In genomic region chr20:53621482-53622246, GRCh38 we compare ENCODE assay signal across 1 cellular context.
TF ChIP-seq lines count a peak whose summit lies in the region.

No MANE protein-coding gene starts in this region.

TF ChIP-seq in GM12878, 131 proteins besides CTCF, POLR2A, EP300 and RAD21 (continued from another document and continues in another):
- TF ChIP-seq NRF1 (conservative IDR thresholded peaks at IDR 0.05; ENCODE audit: low read depth, low read length) (no peak), ZZZ3 (IDR thresholded peaks at IDR 0.05; ENCODE audit: control insufficient read depth, insufficient read length, low read depth) (no peak), IKZF1 (conservative IDR thresholded peaks at IDR 0.05) (peak; percentile 82), JUND (IDR thresholded peaks at IDR 0.05; ENCODE audit: low read depth, low read length) (no peak), ZNF384 (IDR thresholded peaks at IDR 0.05; ENCODE audit: borderline replicate concordance, low read depth, low read length) (no peak), GATAD2B (conservative IDR thresholded peaks at IDR 0.05; ENCODE audit: low read depth) (no peak), HCFC1 (IDR thresholded peaks at IDR 0.05; ENCODE audit: low read length) (no peak), PAX5 (IDR thresholded peaks at IDR 0.05; ENCODE audit: borderline replicate concordance, low read depth, low read length) (no peak), ZBTB33 (IDR thresholded peaks at IDR 0.05) (no peak), ESRRA (IDR thresholded peaks at IDR 0.05; ENCODE audit: low read length) (no peak), PBX3 (IDR thresholded peaks at IDR 0.05; ENCODE audit: insufficient replicate concordance, low read depth, low read length) (no peak), POU2F2 (IDR thresholded peaks at IDR 0.05; ENCODE audit: borderline replicate concordance, low read depth, low read length) (0 out of 3 replicates have a peak, but pooled peaks have one; percentile 12), ZBTB11 (CRISPR knock-in tag; IDR thresholded peaks at IDR 0.05) (no peak), ZBED1 (IDR thresholded peaks at IDR 0.05; ENCODE audit: borderline replicate concordance) (no peak), STAT1 (conservative IDR thresholded peaks at IDR 0.05) (no peak), NFXL1 (IDR thresholded peaks at IDR 0.05; ENCODE audit: borderline replicate concordance) (peak; percentile 62; the same call in 1 of the 2 replicates), DPF2 (IDR thresholded peaks at IDR 0.05) (peak; percentile 54; the same call in 1 of the 2 replicates), MYB (IDR thresholded peaks at IDR 0.05; ENCODE audit: borderline replicate concordance, low read depth, low read length) (no peak), HDAC6 (IDR thresholded peaks at IDR 0.05; ENCODE audit: unreplicated experiment) (no peak), NBN (IDR thresholded peaks at IDR 0.05) (no peak), CREB1 (IDR thresholded peaks at IDR 0.05; ENCODE audit: low read depth) (no peak), SUPT20H (IDR thresholded peaks at IDR 0.05; ENCODE audit: borderline replicate concordance, control insufficient read depth, low read depth, low read length) (no peak), MTA3 (IDR thresholded peaks at IDR 0.05; ENCODE audit: borderline replicate concordance, low read length) (no peak), SMAD5 (IDR thresholded peaks at IDR 0.05; ENCODE audit: low read depth) (no peak), CEBPZ (IDR thresholded peaks at IDR 0.05; ENCODE audit: low read depth, low read length) (no peak), TCF3 (IDR thresholded peaks at IDR 0.05; ENCODE audit: borderline replicate concordance, insufficient read depth, low read depth, low read length) (no peak), LARP7 (IDR thresholded peaks at IDR 0.05) (no peak), CBX5 (IDR thresholded peaks at IDR 0.05; ENCODE audit: low read depth) (no peak), ELK1 (IDR thresholded peaks at IDR 0.05; ENCODE audit: low read depth, low read length) (no peak), SREBF1 (IDR thresholded peaks at IDR 0.05; ENCODE audit: low read length) (no peak), SRF (IDR thresholded peaks at IDR 0.05; ENCODE audit: low read depth in 2 of 2, low read length in 2 of 2) (no peak), NR2C1 (IDR thresholded peaks at IDR 0.05) (no peak), EZH2 (IDR thresholded peaks at IDR 0.05; ENCODE audit: borderline replicate concordance, control insufficient read depth, low read depth, low read length) (no peak), PAX8 (IDR thresholded peaks at IDR 0.05) (no peak), SMC3 (IDR thresholded peaks at IDR 0.05; ENCODE audit: borderline replicate concordance, low read length) (no peak), MEF2B (IDR thresholded peaks at IDR 0.05; ENCODE audit: partially characterized antibody, poor library complexity, severe bottlenecking) (no peak)
- TF ChIP-seq, protein P1, sequence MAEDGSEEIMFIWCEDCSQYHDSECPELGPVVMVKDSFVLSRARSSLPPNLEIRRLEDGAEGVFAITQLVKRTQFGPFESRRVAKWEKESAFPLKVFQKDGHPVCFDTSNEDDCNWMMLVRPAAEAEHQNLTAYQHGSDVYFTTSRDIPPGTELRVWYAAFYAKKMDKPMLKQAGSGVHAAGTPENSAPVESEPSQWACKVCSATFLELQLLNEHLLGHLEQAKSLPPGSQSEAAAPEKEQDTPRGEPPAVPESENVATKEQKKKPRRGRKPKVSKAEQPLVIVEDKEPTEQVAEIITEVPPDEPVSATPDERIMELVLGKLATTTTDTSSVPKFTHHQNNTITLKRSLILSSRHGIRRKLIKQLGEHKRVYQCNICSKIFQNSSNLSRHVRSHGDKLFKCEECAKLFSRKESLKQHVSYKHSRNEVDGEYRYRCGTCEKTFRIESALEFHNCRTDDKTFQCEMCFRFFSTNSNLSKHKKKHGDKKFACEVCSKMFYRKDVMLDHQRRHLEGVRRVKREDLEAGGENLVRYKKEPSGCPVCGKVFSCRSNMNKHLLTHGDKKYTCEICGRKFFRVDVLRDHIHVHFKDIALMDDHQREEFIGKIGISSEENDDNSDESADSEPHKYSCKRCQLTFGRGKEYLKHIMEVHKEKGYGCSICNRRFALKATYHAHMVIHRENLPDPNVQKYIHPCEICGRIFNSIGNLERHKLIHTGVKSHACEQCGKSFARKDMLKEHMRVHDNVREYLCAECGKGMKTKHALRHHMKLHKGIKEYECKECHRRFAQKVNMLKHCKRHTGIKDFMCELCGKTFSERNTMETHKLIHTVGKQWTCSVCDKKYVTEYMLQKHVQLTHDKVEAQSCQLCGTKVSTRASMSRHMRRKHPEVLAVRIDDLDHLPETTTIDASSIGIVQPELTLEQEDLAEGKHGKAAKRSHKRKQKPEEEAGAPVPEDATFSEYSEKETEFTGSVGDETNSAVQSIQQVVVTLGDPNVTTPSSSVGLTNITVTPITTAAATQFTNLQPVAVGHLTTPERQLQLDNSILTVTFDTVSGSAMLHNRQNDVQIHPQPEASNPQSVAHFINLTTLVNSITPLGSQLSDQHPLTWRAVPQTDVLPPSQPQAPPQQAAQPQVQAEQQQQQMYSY (CRISPR knock-in tag; IDR thresholded peaks at IDR 0.05), result 0 out of 2 replicates have a peak, but pooled peaks have one; percentile 61
- TF ChIP-seq, protein P2, sequence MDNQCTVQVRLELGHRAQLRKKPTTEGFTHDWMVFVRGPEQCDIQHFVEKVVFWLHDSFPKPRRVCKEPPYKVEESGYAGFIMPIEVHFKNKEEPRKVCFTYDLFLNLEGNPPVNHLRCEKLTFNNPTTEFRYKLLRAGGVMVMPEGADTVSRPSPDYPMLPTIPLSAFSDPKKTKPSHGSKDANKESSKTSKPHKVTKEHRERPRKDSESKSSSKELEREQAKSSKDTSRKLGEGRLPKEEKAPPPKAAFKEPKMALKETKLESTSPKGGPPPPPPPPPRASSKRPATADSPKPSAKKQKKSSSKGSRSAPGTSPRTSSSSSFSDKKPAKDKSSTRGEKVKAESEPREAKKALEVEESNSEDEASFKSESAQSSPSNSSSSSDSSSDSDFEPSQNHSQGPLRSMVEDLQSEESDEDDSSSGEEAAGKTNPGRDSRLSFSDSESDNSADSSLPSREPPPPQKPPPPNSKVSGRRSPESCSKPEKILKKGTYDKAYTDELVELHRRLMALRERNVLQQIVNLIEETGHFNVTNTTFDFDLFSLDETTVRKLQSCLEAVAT (IDR thresholded peaks at IDR 0.05), result no peak
- TF ChIP-seq, protein P3, sequence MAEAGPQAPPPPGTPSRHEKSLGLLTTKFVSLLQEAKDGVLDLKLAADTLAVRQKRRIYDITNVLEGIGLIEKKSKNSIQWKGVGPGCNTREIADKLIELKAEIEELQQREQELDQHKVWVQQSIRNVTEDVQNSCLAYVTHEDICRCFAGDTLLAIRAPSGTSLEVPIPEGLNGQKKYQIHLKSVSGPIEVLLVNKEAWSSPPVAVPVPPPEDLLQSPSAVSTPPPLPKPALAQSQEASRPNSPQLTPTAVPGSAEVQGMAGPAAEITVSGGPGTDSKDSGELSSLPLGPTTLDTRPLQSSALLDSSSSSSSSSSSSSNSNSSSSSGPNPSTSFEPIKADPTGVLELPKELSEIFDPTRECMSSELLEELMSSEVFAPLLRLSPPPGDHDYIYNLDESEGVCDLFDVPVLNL (IDR thresholded peaks at IDR 0.05; ENCODE audit: low read depth, low read length), result no peak
- TF ChIP-seq, protein P4, sequence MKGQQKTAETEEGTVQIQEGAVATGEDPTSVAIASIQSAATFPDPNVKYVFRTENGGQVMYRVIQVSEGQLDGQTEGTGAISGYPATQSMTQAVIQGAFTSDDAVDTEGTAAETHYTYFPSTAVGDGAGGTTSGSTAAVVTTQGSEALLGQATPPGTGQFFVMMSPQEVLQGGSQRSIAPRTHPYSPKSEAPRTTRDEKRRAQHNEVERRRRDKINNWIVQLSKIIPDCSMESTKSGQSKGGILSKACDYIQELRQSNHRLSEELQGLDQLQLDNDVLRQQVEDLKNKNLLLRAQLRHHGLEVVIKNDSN (IDR thresholded peaks at IDR 0.05; ENCODE audit: borderline replicate concordance, extremely low read length, insufficient read depth, low read depth, low read length), result no peak
- TF ChIP-seq, protein P5, sequence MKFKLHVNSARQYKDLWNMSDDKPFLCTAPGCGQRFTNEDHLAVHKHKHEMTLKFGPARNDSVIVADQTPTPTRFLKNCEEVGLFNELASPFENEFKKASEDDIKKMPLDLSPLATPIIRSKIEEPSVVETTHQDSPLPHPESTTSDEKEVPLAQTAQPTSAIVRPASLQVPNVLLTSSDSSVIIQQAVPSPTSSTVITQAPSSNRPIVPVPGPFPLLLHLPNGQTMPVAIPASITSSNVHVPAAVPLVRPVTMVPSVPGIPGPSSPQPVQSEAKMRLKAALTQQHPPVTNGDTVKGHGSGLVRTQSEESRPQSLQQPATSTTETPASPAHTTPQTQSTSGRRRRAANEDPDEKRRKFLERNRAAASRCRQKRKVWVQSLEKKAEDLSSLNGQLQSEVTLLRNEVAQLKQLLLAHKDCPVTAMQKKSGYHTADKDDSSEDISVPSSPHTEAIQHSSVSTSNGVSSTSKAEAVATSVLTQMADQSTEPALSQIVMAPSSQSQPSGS (IDR thresholded peaks at IDR 0.05; ENCODE audit: low read length), result peak; percentile 72; the same call in 1 of the 2 replicates
